In the genomic region with DNA sequence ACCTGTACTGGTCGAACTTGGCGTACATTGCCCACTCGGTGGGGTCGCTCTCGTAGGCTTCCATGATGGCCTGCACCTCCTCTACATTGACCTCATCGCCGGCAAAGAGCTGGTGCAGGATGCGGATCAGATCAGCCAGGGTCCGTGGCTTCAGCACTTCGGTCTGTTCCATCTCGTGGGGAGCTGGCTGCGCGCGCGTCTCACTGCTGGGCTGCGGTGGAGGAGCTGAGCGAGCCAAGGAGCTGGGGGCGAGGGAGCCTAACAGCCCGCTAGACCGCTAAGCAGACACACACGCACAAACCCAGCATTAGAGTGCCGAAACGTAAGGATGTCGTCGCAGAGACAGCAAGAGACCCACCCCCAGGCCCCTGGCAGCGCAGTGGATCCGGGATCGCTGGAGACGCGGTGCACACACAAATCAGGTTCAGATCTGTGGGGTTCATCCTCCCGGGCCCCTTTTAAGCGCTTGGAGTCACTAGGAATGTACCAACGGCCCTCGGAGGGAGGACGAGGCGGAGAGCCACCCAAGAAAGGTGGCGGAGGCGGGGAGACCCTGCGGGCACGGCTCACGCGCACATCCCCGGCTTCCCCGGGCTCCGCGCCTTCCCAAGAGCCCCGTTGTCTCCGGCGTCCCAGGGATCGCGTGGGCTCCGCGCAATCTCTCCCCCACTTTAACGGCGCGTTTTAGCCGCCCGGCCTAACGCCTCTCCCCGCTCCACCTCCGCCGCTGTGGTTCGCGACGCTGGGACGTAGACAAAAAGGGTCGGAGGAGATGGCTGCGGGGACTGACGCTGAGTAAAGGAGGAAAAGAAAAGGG, we compare ENCODE assay signal across 8 cellular contexts. TPM values are rescaled to one million over a fixed set of nuclear protein-coding genes. Genes with fewer than 3 reads are reported as not detected.
DNase-seq lines count a peak whose midpoint lies in the region; ATAC-seq, FAIRE-seq and TF ChIP-seq lines count a peak whose summit lies in the region.

A gene (minus strand): TSS at position 434 of the 817 bp plus-strand sequence. CDS start 262 bp downstream, at position 172.

- no peak for TF ChIP-seq EP300 in GM12878 (IDR thresholded peaks at IDR 0.05; ENCODE audit: borderline replicate concordance in 1 of 2, control insufficient read depth in 1 of 2, low read depth in 2 of 2, low read length in 2 of 2)

- peak within 1 kb of the TSS; percentile 15 for H3K4me2 ChIP-seq in GM12878 (ENCODE audit: control insufficient read depth, insufficient read depth)

- no peak for TF ChIP-seq RAD21 in GM12878 (IDR thresholded peaks at IDR 0.05; ENCODE audit: insufficient read depth, low read depth, low read length)

- intact Hi-C loops in GM12878 (cut with micrococcal nuclease; ENCODE audit: unreplicated experiment) (no loop called here), right cardiac atrium (cut with DNase I) (no loop called here), pancreas (cut with DNase I) (loop anchor here in 1 of 3 donors (10.0 kb wide), 1 partner anchor 172 kb away; no protein-coding TSS in a partner anchor)

- no peaks in the 10 kb centered on the region for H3K36me3 ChIP-seq in GM12878 (ENCODE audit: control insufficient read depth in 2 of 2, insufficient read depth in 2 of 2, low read length in 1 of 2)
- no peaks in the 10 kb centered on the region for H3K36me3 ChIP-seq in pancreas

- SMC1A ChIA-PET in GM12878 (lab: Charles Lee; ENCODE audit: uncharacterized antibody, unreplicated experiment): no interaction called here

- no peak within 1 kb of the TSS; the same call in 1 of the 2 replicates for H2AFZ ChIP-seq in GM12878 (ENCODE audit: control insufficient read depth, low read depth, low read length)

- CTCF ChIA-PET in GM12878 (lab: Yijun Ruan, JAX): no interaction called here

- in situ Hi-C loops in GM13977 (cut with MboI; ENCODE audit: low pct_unique_long_range_greater_than_20kb, low sequenced_read_pairs, unreplicated experiment) (no loop called here), GM12878 (cut with MboI) (no loop called here)

- no peak within 1 kb of the TSS for H3K4me3 ChIP-seq in GM12878
- H3K4me3 ChIP-seq in right cardiac atrium (ENCODE audit: low read length): peak within 1 kb of the TSS; percentile 46
- H3K4me3 ChIP-seq in pancreas: peak within 1 kb of the TSS; percentile 29 to 53 (median 37)

- no peak for TF ChIP-seq CTCF in GM13977 (IDR thresholded peaks at IDR 0.05; ENCODE audit: extremely low read depth, insufficient read depth, missing control alignments)
- no peak for TF ChIP-seq CTCF in GM12878 (IDR thresholded peaks at IDR 0.05 in 2 of 3, conservative IDR thresholded peaks at IDR 0.05 in 1 of 3; ENCODE audit: control insufficient read depth in 2 of 3, extremely low read depth in 1 of 3, insufficient read depth in 1 of 3, low read depth in 3 of 3, low read length in 3 of 3)
- no peak for TF ChIP-seq CTCF in pancreas (IDR thresholded peaks at IDR 0.05)

- WGBS in GM12878 (ENCODE audit: insufficient coverage, insufficient replicate concordance, low lambda C conversion rate, missing lambda C conversion rate): 34% methylated on average over 52 of the region's 69 CpGs
- 1% methylated on average over 69 of the region's 69 CpGs for WGBS in right cardiac atrium
- WGBS in pancreas, 2 donors: 6 to 13% methylated on average over 69 of the region's 69 CpGs

- H3K27me3 ChIP-seq in GM12878 (replicated peaks in 1 of 2; ENCODE audit: control insufficient read depth in 2 of 2, insufficient read depth in 2 of 2, low read length in 1 of 2) (peaks cover 12 to 23% of the 10 kb centered on the region in 2 experiments), right cardiac atrium (ENCODE audit: control insufficient read depth, insufficient read depth) (no peaks in the 10 kb centered on the region), pancreas (no peaks in the 10 kb centered on the region)

- no peak for TF ChIP-seq POLR2A in GM12878 (IDR thresholded peaks at IDR 0.05; ENCODE audit: low read depth, low read length)

- H3K9ac ChIP-seq in GM12878 (ENCODE audit: control insufficient read depth, insufficient read depth, low read length): no peak within 1 kb of the TSS

- H3K9me3 ChIP-seq in GM12878 (replicated peaks; ENCODE audit: control insufficient read depth, insufficient read depth, low read length) (no peaks in the 10 kb centered on the region), right cardiac atrium (ENCODE audit: control insufficient read depth, low read length) (no peaks in the 10 kb centered on the region), pancreas (no peaks in the 10 kb centered on the region)

- ATAC-seq in GM12878 (peak; percentile 21; the same call in 2 of the 3 replicates), right cardiac atrium (peak; percentile 90 to 93), pancreas (peak; percentile 76 to 85 (median 83)), HG02798 (IDR thresholded peaks at IDR 0.05; ENCODE audit: poor library complexity, unreplicated experiment) (no peak)

- RAD21 ChIA-PET in GM12878 (lab: Charles Lee; ENCODE audit: unreplicated experiment): no interaction called here

- H3K4me1 ChIP-seq in GM12878 (ENCODE audit: control insufficient read depth, insufficient read depth, low read length) (no peaks in the 10 kb centered on the region), right cardiac atrium (ENCODE audit: control insufficient read depth, insufficient read depth, low read length) (peaks cover 2% of the 10 kb centered on the region), pancreas (no peaks in the 10 kb centered on the region)

- no peaks in the 10 kb centered on the region for H3K79me2 ChIP-seq in GM12878 (ENCODE audit: control insufficient read depth, insufficient read depth, low read length)

- H3K27ac ChIP-seq in GM12878 (ENCODE audit: control insufficient read depth, insufficient read depth) (no peak within 1 kb of the TSS), right cardiac atrium (ENCODE audit: low read length) (peak within 1 kb of the TSS; percentile 34), pancreas (peak within 1 kb of the TSS; percentile 65 to 87 (median 72))

- FAIRE-seq in GM12878 (lab: Jason Lieb, UNC) (no peak), pancreas (lab: Jason Lieb, UNC) (no peak)

- POLR2A ChIA-PET in GM12878 (lab: Charles Lee): no interaction called here

- H4K20me1 ChIP-seq in GM12878 (ENCODE audit: control insufficient read depth, insufficient read depth): no peaks in the 10 kb centered on the region

- BruUV-seq in GM12878 (replicated peaks; lab: Mats Ljungman, UMichigan): no TSS peak

- DNase-seq in GM13977 (ENCODE audit: low spot score) (peak; percentile 36), NCI-H526 treated with DMSO at 0.1 percent for 48 hours (lab: John Stamatoyannopoulos, UW) (peak; percentile 47), GM12878 (ENCODE audit: low read depth, low spot score) (no peak), right cardiac atrium (peak; percentile 72 to 87 (median 86)), pancreas (peak; percentile 18 to 70 (median 36)), GF-D8 (lab: John Stamatoyannopoulos, UW) (no peak), NCI-H187 treated with DMSO at 0.1 percent for 48 hours (lab: John Stamatoyannopoulos, UW) (no peak)

TF ChIP-seq in GM12878, 131 proteins besides CTCF, POLR2A, EP300 and RAD21 (continues in another document):
- TF ChIP-seq, protein P1, sequence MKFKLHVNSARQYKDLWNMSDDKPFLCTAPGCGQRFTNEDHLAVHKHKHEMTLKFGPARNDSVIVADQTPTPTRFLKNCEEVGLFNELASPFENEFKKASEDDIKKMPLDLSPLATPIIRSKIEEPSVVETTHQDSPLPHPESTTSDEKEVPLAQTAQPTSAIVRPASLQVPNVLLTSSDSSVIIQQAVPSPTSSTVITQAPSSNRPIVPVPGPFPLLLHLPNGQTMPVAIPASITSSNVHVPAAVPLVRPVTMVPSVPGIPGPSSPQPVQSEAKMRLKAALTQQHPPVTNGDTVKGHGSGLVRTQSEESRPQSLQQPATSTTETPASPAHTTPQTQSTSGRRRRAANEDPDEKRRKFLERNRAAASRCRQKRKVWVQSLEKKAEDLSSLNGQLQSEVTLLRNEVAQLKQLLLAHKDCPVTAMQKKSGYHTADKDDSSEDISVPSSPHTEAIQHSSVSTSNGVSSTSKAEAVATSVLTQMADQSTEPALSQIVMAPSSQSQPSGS (IDR thresholded peaks at IDR 0.05; ENCODE audit: low read length): no peak
- TF ChIP-seq BACH1 (IDR thresholded peaks at IDR 0.05; ENCODE audit: borderline replicate concordance): no peak
- peak; percentile 4 for TF ChIP-seq HDAC6 (IDR thresholded peaks at IDR 0.05; ENCODE audit: unreplicated experiment)

RNA-seq across cellular contexts. Expression of the gene that starts here (rescaled TPM):
- total RNA-seq in GM12878 (2013; cell fraction: nucleolus; rRNA removed): not detected in 2 replicates
- total RNA-seq in GM12878 (2014; rRNA removed) (not detected in 2 replicates), GM12878 (2014; rRNA removed; fragmentation: Illumina TruSeq; extraction: Trizol) (not detected in 2 replicates), GM12878 (2021) (not detected in 2 replicates), right cardiac atrium (10 to 100 TPM; 12.2 to 29.0 (median 15.8) TPM), pancreas (1 to 10 TPM; 1.9 to 8.7 (median 3.8) TPM)
- not detected for polyA plus RNA-seq in GM12878 (2011; ENCODE audit: low read depth)
- polyA plus RNA-seq in GM12878 (2011; rRNA removed) (not detected in 2 replicates), GM12878 (2014; fragmentation: Illumina TruSeq; extraction: Trizol) (not detected in 2 replicates), GM12878 (2014; fragmentation: Nextera tagmentation; extraction: Ambion mirVana) (under 1 TPM in 1 of 2 experiments, not detected in 1; 0.05 TPM), GM12878 (2014; rRNA removed) (not detected in 2 replicates), GM12878 (2016; fragmentation: Nextera tagmentation; extraction: Ambion mirVana) (not detected), right cardiac atrium (25.6 TPM), pancreas (10 to 100 TPM in 1 of 2 donors, 1 to 10 TPM in 1; 6.7 to 19.7 TPM)
- not detected in 2 replicates for polyA plus RNA-seq in GM12878 (2011; cell fraction: cytosol; rRNA removed)
- 0.18 TPM in 1 of 2 replicates, not detected in the other for polyA plus RNA-seq in GM12878 (2011; cell fraction: nucleus; rRNA removed)
- polyA plus RNA-seq in GM12878 (2012): not detected in 2 replicates
- polyA minus RNA-seq in GM12878 (2011; rRNA and poly(A)+ RNA removed): not detected in 2 replicates
- not detected in 2 replicates for polyA minus RNA-seq in GM12878 (2011; cell fraction: cytosol; rRNA and poly(A)+ RNA removed)
- not detected in 2 replicates for polyA minus RNA-seq in GM12878 (2011; cell fraction: nucleus; rRNA and poly(A)+ RNA removed)

Comparison
In these comparisons a context has a peak if more than half of its experiments do, and no peak if none do; other contexts are left out.
1. RNA of the gene that starts here (polyA plus RNA-seq): 25.6 TPM in right cardiac atrium (single experiment) and 6.7 to 19.7 TPM in pancreas; 0.05 to 0.18 TPM in GM12878; every median in the first group is over 4 times any median in the second.
2. Peak in ATAC-seq and H3K4me2 ChIP-seq in GM12878; RNA of the gene not detected or under 1 TPM.
3. DNase-seq: peak in GM13977 (single experiment), NCI-H526 treated with DMSO at 0.1 percent for 48 hours (single experiment), right cardiac atrium (3 of 3) and pancreas (6 of 6); none in GM12878 (single experiment), GF-D8 (single experiment) and NCI-H187 treated with DMSO at 0.1 percent for 48 hours (single experiment).